Comparison of ENCODE assay signal across 1 cellular context in the genomic region with DNA sequence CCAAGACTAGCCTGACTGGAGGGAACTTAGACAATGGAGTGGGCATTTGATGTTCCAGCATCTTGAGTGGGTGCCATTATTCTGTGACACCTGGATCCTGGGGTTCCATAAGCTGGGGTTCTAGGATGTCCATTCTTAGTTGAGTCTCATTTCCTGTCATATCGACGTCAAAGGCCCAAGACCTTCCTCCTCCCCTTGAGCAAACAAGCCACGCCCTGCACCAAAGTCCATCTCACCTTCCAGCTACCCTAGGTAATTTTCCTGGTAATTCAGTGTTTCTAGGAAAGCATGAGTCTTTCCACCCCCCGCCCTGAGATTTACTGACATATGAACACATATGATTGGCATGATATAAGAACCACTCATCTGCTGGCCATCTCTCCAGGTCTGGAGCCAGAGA.
A peak's percentile ranks its signal among the peaks of the same experiment; 100 is the strongest.
TF ChIP-seq lines count a peak whose summit lies in the region.

A gene with protein sequence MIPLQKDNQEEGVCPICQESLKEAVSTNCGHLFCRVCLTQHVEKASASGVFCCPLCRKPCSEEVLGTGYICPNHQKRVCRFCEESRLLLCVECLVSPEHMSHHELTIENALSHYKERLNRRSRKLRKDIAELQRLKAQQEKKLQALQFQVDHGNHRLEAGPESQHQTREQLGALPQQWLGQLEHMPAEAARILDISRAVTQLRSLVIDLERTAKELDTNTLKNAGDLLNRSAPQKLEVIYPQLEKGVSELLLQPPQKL (plus strand): TSS at position 384 of the 400 bp plus-strand sequence. CDS start 897 bp downstream, outside the sequence.

TF ChIP-seq in HepG2, 621 proteins besides CTCF, POLR2A, EP300 and RAD21 (continued from another document and continues in another):
- TF ChIP-seq, protein P1, sequence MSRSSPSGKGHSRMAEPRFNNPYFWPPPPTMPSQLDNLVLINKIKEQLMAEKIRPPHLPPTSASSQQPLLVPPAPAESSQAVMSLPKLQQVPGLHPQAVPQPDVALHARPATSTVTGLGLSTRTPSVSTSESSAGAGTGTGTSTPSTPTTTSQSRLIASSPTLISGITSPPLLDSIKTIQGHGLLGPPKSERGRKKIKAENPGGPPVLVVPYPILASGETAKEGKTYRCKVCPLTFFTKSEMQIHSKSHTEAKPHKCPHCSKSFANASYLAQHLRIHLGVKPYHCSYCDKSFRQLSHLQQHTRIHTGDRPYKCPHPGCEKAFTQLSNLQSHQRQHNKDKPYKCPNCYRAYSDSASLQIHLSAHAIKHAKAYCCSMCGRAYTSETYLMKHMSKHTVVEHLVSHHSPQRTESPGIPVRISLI (CRISPR knock-in tag; IDR thresholded peaks at IDR 0.05; ENCODE audit: borderline replicate concordance) = no peak
- peak; percentile 70; the same call in 1 of the 2 replicates for TF ChIP-seq HMG20A (CRISPR knock-in tag; IDR thresholded peaks at IDR 0.05; ENCODE audit: borderline replicate concordance)
- TF ChIP-seq MED1 (CRISPR knock-in tag; IDR thresholded peaks at IDR 0.05) = 0 out of 2 replicates have a peak, but pooled peaks have one; percentile 30
- TF ChIP-seq, protein P2, sequence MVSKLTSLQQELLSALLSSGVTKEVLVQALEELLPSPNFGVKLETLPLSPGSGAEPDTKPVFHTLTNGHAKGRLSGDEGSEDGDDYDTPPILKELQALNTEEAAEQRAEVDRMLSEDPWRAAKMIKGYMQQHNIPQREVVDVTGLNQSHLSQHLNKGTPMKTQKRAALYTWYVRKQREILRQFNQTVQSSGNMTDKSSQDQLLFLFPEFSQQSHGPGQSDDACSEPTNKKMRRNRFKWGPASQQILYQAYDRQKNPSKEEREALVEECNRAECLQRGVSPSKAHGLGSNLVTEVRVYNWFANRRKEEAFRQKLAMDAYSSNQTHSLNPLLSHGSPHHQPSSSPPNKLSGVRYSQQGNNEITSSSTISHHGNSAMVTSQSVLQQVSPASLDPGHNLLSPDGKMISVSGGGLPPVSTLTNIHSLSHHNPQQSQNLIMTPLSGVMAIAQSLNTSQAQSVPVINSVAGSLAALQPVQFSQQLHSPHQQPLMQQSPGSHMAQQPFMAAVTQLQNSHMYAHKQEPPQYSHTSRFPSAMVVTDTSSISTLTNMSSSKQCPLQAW (CRISPR knock-in tag; IDR thresholded peaks at IDR 0.05) = 0 out of 2 replicates have a peak, but pooled peaks have one; percentile 28
- 0 out of 2 replicates have a peak, but pooled peaks have one; percentile 39 for TF ChIP-seq ZNF253 (CRISPR knock-in tag; IDR thresholded peaks at IDR 0.05; ENCODE audit: borderline replicate concordance)
- 0 out of 2 replicates have a peak, but pooled peaks have one; percentile 32 for TF ChIP-seq CREM (IDR thresholded peaks at IDR 0.05)
- TF ChIP-seq CREM (CRISPR knock-in tag; IDR thresholded peaks at IDR 0.05) = no peak
- TF ChIP-seq FOSL2 (CRISPR knock-in tag; IDR thresholded peaks at IDR 0.05) = peak; percentile 53
- peak; percentile 47; the same call in 1 of the 2 replicates for TF ChIP-seq ETV5 (CRISPR knock-in tag; IDR thresholded peaks at IDR 0.05; ENCODE audit: borderline replicate concordance)
- TF ChIP-seq CAMTA2 (CRISPR knock-in tag; IDR thresholded peaks at IDR 0.05; ENCODE audit: borderline replicate concordance) = no peak
- TF ChIP-seq, protein P3, sequence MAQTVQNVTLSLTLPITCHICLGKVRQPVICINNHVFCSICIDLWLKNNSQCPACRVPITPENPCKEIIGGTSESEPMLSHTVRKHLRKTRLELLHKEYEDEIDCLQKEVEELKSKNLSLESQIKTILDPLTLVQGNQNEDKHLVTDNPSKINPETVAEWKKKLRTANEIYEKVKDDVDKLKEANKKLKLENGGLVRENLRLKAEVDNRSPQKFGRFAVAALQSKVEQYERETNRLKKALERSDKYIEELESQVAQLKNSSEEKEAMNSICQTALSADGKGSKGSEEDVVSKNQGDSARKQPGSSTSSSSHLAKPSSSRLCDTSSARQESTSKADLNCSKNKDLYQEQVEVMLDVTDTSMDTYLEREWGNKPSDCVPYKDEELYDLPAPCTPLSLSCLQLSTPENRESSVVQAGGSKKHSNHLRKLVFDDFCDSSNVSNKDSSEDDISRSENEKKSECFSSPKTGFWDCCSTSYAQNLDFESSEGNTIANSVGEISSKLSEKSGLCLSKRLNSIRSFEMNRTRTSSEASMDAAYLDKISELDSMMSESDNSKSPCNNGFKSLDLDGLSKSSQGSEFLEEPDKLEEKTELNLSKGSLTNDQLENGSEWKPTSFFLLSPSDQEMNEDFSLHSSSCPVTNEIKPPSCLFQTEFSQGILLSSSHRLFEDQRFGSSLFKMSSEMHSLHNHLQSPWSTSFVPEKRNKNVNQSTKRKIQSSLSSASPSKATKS (CRISPR knock-in tag; IDR thresholded peaks at IDR 0.05) = no peak
- TF ChIP-seq, protein P4, sequence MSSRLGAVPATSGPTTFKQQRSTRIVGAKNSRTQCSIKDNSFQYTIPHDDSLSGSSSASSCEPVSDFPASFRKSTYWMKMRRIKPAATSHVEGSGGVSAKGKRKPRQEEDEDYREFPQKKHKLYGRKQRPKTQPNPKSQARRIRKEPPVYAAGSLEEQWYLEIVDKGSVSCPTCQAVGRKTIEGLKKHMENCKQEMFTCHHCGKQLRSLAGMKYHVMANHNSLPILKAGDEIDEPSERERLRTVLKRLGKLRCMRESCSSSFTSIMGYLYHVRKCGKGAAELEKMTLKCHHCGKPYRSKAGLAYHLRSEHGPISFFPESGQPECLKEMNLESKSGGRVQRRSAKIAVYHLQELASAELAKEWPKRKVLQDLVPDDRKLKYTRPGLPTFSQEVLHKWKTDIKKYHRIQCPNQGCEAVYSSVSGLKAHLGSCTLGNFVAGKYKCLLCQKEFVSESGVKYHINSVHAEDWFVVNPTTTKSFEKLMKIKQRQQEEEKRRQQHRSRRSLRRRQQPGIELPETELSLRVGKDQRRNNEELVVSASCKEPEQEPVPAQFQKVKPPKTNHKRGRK (CRISPR knock-in tag; IDR thresholded peaks at IDR 0.05) = no peak
- peak; percentile 37; the same call in 1 of the 2 replicates for TF ChIP-seq FOXK1 (CRISPR knock-in tag; IDR thresholded peaks at IDR 0.05; ENCODE audit: borderline replicate concordance, low read depth)
- peak; percentile 17; the same call in 1 of the 2 replicates for TF ChIP-seq SMAD3 (CRISPR knock-in tag; IDR thresholded peaks at IDR 0.05)
- TF ChIP-seq, protein P5, sequence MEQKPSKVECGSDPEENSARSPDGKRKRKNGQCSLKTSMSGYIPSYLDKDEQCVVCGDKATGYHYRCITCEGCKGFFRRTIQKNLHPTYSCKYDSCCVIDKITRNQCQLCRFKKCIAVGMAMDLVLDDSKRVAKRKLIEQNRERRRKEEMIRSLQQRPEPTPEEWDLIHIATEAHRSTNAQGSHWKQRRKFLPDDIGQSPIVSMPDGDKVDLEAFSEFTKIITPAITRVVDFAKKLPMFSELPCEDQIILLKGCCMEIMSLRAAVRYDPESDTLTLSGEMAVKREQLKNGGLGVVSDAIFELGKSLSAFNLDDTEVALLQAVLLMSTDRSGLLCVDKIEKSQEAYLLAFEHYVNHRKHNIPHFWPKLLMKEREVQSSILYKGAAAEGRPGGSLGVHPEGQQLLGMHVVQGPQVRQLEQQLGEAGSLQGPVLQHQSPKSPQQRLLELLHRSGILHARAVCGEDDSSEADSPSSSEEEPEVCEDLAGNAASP (CRISPR knock-in tag; IDR thresholded peaks at IDR 0.05; ENCODE audit: borderline replicate concordance) = peak; percentile 59; the same call in 1 of the 2 replicates
- no peak for TF ChIP-seq TCF7 (IDR thresholded peaks at IDR 0.05; ENCODE audit: low read depth)
- 0 out of 2 replicates have a peak, but pooled peaks have one; percentile 46 for TF ChIP-seq ZBTB21 (CRISPR knock-in tag; IDR thresholded peaks at IDR 0.05)
- TF ChIP-seq RFX5 (IDR thresholded peaks at IDR 0.05; ENCODE audit: low read depth, low read length) = no peak
- TF ChIP-seq GATAD2A (CRISPR knock-in tag; IDR thresholded peaks at IDR 0.05) = peak; percentile 67; the same call in 1 of the 2 replicates
- TF ChIP-seq NCOA2 (CRISPR knock-in tag; IDR thresholded peaks at IDR 0.05) = peak; percentile 76
- no peak for TF ChIP-seq SKI (IDR thresholded peaks at IDR 0.05; ENCODE audit: partially characterized antibody)
- TF ChIP-seq, protein P6, sequence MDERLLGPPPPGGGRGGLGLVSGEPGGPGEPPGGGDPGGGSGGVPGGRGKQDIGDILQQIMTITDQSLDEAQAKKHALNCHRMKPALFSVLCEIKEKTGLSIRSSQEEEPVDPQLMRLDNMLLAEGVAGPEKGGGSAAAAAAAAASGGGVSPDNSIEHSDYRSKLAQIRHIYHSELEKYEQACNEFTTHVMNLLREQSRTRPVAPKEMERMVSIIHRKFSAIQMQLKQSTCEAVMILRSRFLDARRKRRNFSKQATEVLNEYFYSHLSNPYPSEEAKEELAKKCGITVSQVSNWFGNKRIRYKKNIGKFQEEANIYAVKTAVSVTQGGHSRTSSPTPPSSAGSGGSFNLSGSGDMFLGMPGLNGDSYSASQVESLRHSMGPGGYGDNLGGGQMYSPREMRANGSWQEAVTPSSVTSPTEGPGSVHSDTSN (CRISPR knock-in tag; IDR thresholded peaks at IDR 0.05) = no peak
- TF ChIP-seq FOXA1 (IDR thresholded peaks at IDR 0.05) = no peak
- TF ChIP-seq FOXA1 (CRISPR knock-in tag; IDR thresholded peaks at IDR 0.05) = peak; percentile 71
- TF ChIP-seq DPF2 (CRISPR knock-in tag; IDR thresholded peaks at IDR 0.05; ENCODE audit: borderline replicate concordance, low read depth) = 0 out of 2 replicates have a peak, but pooled peaks have one; percentile 27
- peak; percentile 90 for TF ChIP-seq SP5 (CRISPR knock-in tag; IDR thresholded peaks at IDR 0.05; ENCODE audit: borderline replicate concordance, low read depth)
- TF ChIP-seq NCOR1 (IDR thresholded peaks at IDR 0.05; ENCODE audit: borderline replicate concordance, low read length) = peak; percentile 77; the same call in 1 of the 2 replicates
- no peak for TF ChIP-seq ZFP36 (IDR thresholded peaks at IDR 0.05; ENCODE audit: borderline replicate concordance, low read depth, low read length, partially characterized antibody)
- peak; percentile 34; the same call in 1 of the 2 replicates for TF ChIP-seq ZNF788 (CRISPR knock-in tag; IDR thresholded peaks at IDR 0.05; ENCODE audit: borderline replicate concordance)
- TF ChIP-seq, protein P7, sequence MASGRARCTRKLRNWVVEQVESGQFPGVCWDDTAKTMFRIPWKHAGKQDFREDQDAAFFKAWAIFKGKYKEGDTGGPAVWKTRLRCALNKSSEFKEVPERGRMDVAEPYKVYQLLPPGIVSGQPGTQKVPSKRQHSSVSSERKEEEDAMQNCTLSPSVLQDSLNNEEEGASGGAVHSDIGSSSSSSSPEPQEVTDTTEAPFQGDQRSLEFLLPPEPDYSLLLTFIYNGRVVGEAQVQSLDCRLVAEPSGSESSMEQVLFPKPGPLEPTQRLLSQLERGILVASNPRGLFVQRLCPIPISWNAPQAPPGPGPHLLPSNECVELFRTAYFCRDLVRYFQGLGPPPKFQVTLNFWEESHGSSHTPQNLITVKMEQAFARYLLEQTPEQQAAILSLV (CRISPR knock-in tag; IDR thresholded peaks at IDR 0.05; ENCODE audit: borderline replicate concordance) = no peak
- TF ChIP-seq, protein P8, sequence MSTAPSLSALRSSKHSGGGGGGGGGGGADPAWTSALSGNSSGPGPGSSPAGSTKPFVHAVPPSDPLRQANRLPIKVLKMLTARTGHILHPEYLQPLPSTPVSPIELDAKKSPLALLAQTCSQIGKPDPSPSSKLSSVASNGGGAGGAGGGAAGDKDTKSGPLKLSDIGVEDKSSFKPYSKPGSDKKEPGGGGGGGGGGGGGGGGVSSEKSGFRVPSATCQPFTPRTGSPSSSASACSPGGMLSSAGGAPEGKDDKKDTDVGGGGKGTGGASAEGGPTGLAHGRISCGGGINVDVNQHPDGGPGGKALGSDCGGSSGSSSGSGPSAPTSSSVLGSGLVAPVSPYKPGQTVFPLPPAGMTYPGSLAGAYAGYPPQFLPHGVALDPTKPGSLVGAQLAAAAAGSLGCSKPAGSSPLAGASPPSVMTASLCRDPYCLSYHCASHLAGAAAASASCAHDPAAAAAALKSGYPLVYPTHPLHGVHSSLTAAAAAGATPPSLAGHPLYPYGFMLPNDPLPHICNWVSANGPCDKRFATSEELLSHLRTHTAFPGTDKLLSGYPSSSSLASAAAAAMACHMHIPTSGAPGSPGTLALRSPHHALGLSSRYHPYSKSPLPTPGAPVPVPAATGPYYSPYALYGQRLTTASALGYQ (CRISPR knock-in tag; IDR thresholded peaks at IDR 0.05) = 0 out of 2 replicates have a peak, but pooled peaks have one; percentile 36
- 0 out of 2 replicates have a peak, but pooled peaks have one; percentile 20 for TF ChIP-seq KAT8 (CRISPR knock-in tag; IDR thresholded peaks at IDR 0.05)
- peak; percentile 99 for TF ChIP-seq BCL6 (CRISPR knock-in tag; IDR thresholded peaks at IDR 0.05)
- TF ChIP-seq ZNF644 (CRISPR knock-in tag; IDR thresholded peaks at IDR 0.05; ENCODE audit: low read depth) = 0 out of 2 replicates have a peak, but pooled peaks have one; percentile 54
- 0 out of 2 replicates have a peak, but pooled peaks have one; percentile 37 for TF ChIP-seq ZNF468 (CRISPR knock-in tag; IDR thresholded peaks at IDR 0.05)
- TF ChIP-seq, protein P9, sequence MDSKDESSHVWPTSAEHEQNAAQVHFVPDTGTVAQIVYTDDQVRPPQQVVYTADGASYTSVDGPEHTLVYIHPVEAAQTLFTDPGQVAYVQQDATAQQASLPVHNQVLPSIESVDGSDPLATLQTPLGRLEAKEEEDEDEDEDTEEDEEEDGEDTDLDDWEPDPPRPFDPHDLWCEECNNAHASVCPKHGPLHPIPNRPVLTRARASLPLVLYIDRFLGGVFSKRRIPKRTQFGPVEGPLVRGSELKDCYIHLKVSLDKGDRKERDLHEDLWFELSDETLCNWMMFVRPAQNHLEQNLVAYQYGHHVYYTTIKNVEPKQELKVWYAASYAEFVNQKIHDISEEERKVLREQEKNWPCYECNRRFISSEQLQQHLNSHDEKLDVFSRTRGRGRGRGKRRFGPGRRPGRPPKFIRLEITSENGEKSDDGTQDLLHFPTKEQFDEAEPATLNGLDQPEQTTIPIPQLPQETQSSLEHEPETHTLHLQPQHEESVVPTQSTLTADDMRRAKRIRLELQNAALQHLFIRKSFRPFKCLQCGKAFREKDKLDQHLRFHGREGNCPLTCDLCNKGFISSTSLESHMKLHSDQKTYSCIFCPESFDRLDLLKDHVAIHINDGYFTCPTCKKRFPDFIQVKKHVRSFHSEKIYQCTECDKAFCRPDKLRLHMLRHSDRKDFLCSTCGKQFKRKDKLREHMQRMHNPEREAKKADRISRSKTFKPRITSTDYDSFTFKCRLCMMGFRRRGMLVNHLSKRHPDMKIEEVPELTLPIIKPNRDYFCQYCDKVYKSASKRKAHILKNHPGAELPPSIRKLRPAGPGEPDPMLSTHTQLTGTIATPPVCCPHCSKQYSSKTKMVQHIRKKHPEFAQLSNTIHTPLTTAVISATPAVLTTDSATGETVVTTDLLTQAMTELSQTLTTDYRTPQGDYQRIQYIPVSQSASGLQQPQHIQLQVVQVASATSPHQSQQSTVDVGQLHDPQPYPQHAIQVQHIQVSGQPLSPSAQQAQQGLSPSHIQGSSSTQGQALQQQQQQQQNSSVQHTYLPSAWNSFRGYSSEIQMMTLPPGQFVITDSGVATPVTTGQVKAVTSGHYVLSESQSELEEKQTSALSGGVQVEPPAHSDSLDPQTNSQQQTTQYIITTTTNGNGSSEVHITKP (CRISPR knock-in tag; IDR thresholded peaks at IDR 0.05; ENCODE audit: low read depth) = 0 out of 2 replicates have a peak, but pooled peaks have one; percentile 21
- no peak for TF ChIP-seq ZNF136 (CRISPR knock-in tag; IDR thresholded peaks at IDR 0.05; ENCODE audit: low read depth)
